Comparison of ENCODE assay signal across 34 cellular contexts in genomic region chr6:149275621-149276020, GRCh38.
"Had no signal": no experiment of that assay in that cellular context is flagged by ENCODE, and none has a peak within 500 bp of the region (broad histone marks: within the 10 kb centered on the region; RNA-seq: fewer than 3 reads in every experiment).

No MANE protein-coding gene starts in this region.

- ATAC-seq: activated CD8-positive, alpha-beta T cell treated with anti-CD3 and anti-CD28 coated beads for 36 hours; activated T-cell treated with anti-CD3 and anti-CD28 coated beads, Interleukin-2, amount 50 U/mL, for 72 hours; activated T-helper 17 cell treated with anti-CD3 and anti-CD28 coated beads, Interleukin-2, amount 50 U/mL, for 72 hours; body of pancreas; PC-3 had no signal

- H3K27me3 ChIP-seq: ascending aorta, body of pancreas, Peyer's patch, SJSA1 had no signal

- H3K4me2 ChIP-seq: SK-N-SH had no signal

- H3K4me3 ChIP-seq: ascending aorta, body of pancreas, Peyer's patch, SJSA1 had no signal

- H3K9me3 ChIP-seq: ascending aorta, body of pancreas, Peyer's patch, SJSA1, SK-N-SH had no signal

- DNase-seq: activated CD4-positive, alpha-beta T cell treated with anti-CD3 and anti-CD28 coated beads, Interleukin-2, amount 10 ng/mL, durations not matched to agents 24 days and 14 days; activated CD4-positive, alpha-beta T cell treated with anti-CD3 and anti-CD28 coated beads, Interleukin-2, amount 50 U/mL, for 4 hours; activated CD8-positive, alpha-beta T cell treated with anti-CD3 and anti-CD28 coated beads for 36 hours; activated effector memory CD4-positive, alpha-beta T cell treated with anti-CD3 and anti-CD28 coated beads, Interleukin-2, amount 50 U/mL, for 16 hours; activated naive CD4-positive, alpha-beta T cell; activated naive CD4-positive, alpha-beta T cell treated with anti-CD3 and anti-CD28 coated beads, Interleukin-2, amount 50 U/mL, for 16 hours; activated naive CD8-positive, alpha-beta T cell treated with anti-CD3 and anti-CD28 coated beads for 36 hours; activated T-cell treated with anti-CD3 and anti-CD28 coated beads, Interleukin-2, amount 50 U/mL, for 1 hour; activated T-cell treated with anti-CD3 and anti-CD28 coated beads, Interleukin-2, amount 50 U/mL, for 72 hours; amygdala; body of pancreas; caudate nucleus; NCI-H1048; NCI-H1105 treated with DMSO at 0.1 percent for 48 hours; NCI-H1436; NCI-H1694; NCI-H1930; NCI-H2081 treated with DMSO at 0.1 percent for 48 hours; NCI-H345; NCI-H526; NCI-H748 treated with DMSO at 0.1 percent for 48 hours; NK-92 treated with Interleukin-12 subunit alpha and Interleukin-12 subunit beta, amount 100 ng/mL, for 24 hours; PC-3; Peyer's patch; RPMI8226; SHP77 treated with DMSO at 0.1 percent for 48 hours; SK-N-SH had no signal

- H3K9ac ChIP-seq: SK-N-SH had no signal

- H3K27ac Mint-ChIP-seq: activated CD4-positive, alpha-beta T cell treated with anti-CD3 and anti-CD28 coated beads, Interleukin-2, amount 10 ng/mL, durations not matched to agents 24 days and 14 days; activated CD8-positive, alpha-beta T cell treated with anti-CD3 and anti-CD28 coated beads for 36 hours; activated naive CD8-positive, alpha-beta T cell treated with anti-CD3 and anti-CD28 coated beads for 36 hours; activated T-cell treated with anti-CD3 and anti-CD28 coated beads, Interleukin-2, amount 50 U/mL, for 72 hours; activated T-helper 17 cell treated with anti-CD3 and anti-CD28 coated beads, Interleukin-2, amount 50 U/mL, for 72 hours; T-helper 1 cell treated with Interleukin-12 subunit alpha and Interleukin-12 subunit beta and Interleukin-4 antibody, amounts not matched to agents 30 μg/mL and 1 μg/mL, for 36 hours; T-helper 2 cell treated with Interferon-gamma antibody and Interleukin-4, amounts not matched to agents 5 μg/mL and 100 μg/mL, for 36 hours had no signal

- H3K4me3 Mint-ChIP-seq: activated CD4-positive, alpha-beta T cell treated with anti-CD3 and anti-CD28 coated beads, Interleukin-2, amount 10 ng/mL, durations not matched to agents 24 days and 14 days; activated CD8-positive, alpha-beta T cell treated with anti-CD3 and anti-CD28 coated beads for 36 hours; activated naive CD8-positive, alpha-beta T cell treated with anti-CD3 and anti-CD28 coated beads for 36 hours; activated T-cell treated with anti-CD3 and anti-CD28 coated beads, Interleukin-2, amount 50 U/mL, for 72 hours; activated T-helper 17 cell treated with anti-CD3 and anti-CD28 coated beads, Interleukin-2, amount 50 U/mL, for 72 hours; T-helper 1 cell treated with Interleukin-12 subunit alpha and Interleukin-12 subunit beta and Interleukin-4 antibody, amounts not matched to agents 30 μg/mL and 1 μg/mL, for 36 hours; T-helper 2 cell treated with Interferon-gamma antibody and Interleukin-4, amounts not matched to agents 5 μg/mL and 100 μg/mL, for 36 hours had no signal

- FAIRE-seq: bronchial epithelial cell, TTC549 had no signal

- H3K4me1 ChIP-seq: ascending aorta, body of pancreas, Peyer's patch, SJSA1 had no signal

- H3K27ac ChIP-seq: ascending aorta, body of pancreas, Peyer's patch, SJSA1 had no signal

- H3K27me3 Mint-ChIP-seq: activated CD4-positive, alpha-beta T cell treated with anti-CD3 and anti-CD28 coated beads, Interleukin-2, amount 10 ng/mL, durations not matched to agents 24 days and 14 days; activated CD8-positive, alpha-beta T cell treated with anti-CD3 and anti-CD28 coated beads for 36 hours; activated naive CD8-positive, alpha-beta T cell treated with anti-CD3 and anti-CD28 coated beads for 36 hours; activated T-helper 17 cell treated with anti-CD3 and anti-CD28 coated beads, Interleukin-2, amount 50 U/mL, for 72 hours had no signal

- H3K36me3 ChIP-seq: ascending aorta, Peyer's patch, SJSA1 had no signal
